Comparison of ENCODE assay signal across 22 cellular contexts in genomic region chr7:46625032-46625431, GRCh38.
"Had no signal": no experiment of that assay in that cellular context is flagged by ENCODE, and none has a peak within 500 bp of the region (broad histone marks: within the 10 kb centered on the region; RNA-seq: fewer than 3 reads in every experiment).

No MANE protein-coding gene starts in this region.

- DNase-seq: colonic mucosa; effector CD8-positive, alpha-beta T cell; esophagus squamous epithelium; foreskin melanocyte; glutamatergic neuron; heart right ventricle; hippocampal formation; immature natural killer cell; left ventricle myocardium superior; lower lobe of right lung; natural killer cell; right lobe of liver; small intestine; stimulated activated CD4-positive, alpha-beta T cell treated with anti-CD3 and anti-CD28 coated beads, Interleukin-15, amount 100 ng/mL, for 24 hours; stimulated activated CD4-positive, alpha-beta T cell treated with anti-CD3 and anti-CD28 coated beads, Interleukin-2, amount 100 ng/mL, for 48 hours; stimulated activated naive CD4-positive, alpha-beta T cell; stimulated activated naive CD8-positive, alpha-beta T cell treated with anti-CD3 and anti-CD28 coated beads, Interleukin-15, amount 100 ng/mL, for 72 hours; transverse colon had no signal

- H2AFZ ChIP-seq: parathyroid adenoma had no signal

- H3K9ac ChIP-seq: parathyroid adenoma had no signal

- H3K4me3 ChIP-seq: colonic mucosa, esophagus squamous epithelium, heart right ventricle, lower lobe of right lung, right lobe of liver, suprapubic skin, transverse colon, vagina had no signal

- H3K27ac ChIP-seq: colonic mucosa, esophagus squamous epithelium, heart right ventricle, lower lobe of right lung, neutrophil, parathyroid adenoma, right lobe of liver, suprapubic skin, transverse colon, vagina had no signal

- H3K4me1 ChIP-seq: colonic mucosa, heart right ventricle, lower lobe of right lung, parathyroid adenoma, right lobe of liver, suprapubic skin, transverse colon, vagina had no signal

- H3K27me3 ChIP-seq: colonic mucosa, esophagus squamous epithelium, heart right ventricle, neutrophil, right lobe of liver, suprapubic skin, transverse colon, vagina had no signal

- H3K36me3 ChIP-seq: colonic mucosa, esophagus squamous epithelium, heart right ventricle, lower lobe of right lung, neutrophil, right lobe of liver, suprapubic skin, transverse colon, vagina had no signal

- ATAC-seq: heart right ventricle; left ventricle myocardium superior; lower lobe of right lung; natural killer cell; right lobe of liver; stimulated activated naive CD8-positive, alpha-beta T cell treated with anti-CD3 and anti-CD28 coated beads, Interleukin-15, amount 100 ng/mL, for 72 hours had no signal

- H3K79me2 ChIP-seq: parathyroid adenoma had no signal

- H3K9me3 ChIP-seq: colonic mucosa, esophagus squamous epithelium, heart right ventricle, lower lobe of right lung, neutrophil, right lobe of liver, suprapubic skin, transverse colon, vagina had no signal
